Comparison of ENCODE assay signal across 11 cellular contexts in the genomic region with DNA sequence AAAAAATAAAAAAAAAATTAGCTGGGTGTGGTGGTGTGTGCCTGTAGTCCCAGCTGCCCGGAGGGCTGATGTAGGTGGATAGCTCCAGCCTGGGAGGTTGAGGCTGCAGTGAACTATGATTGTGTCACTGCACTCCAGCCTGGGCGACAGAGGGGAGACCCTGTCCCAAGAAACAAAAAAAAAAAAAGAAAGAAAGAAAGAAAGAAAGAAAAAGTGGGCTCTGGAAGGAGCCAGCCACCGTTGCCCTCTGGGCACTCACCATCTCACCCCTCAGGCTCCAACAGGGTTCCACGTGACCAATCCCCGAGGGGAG.
A peak's percentile ranks its signal among the peaks of the same experiment; 100 is the strongest.
DNase-seq lines count a peak whose midpoint lies in the region; ATAC-seq and TF ChIP-seq lines count a peak whose summit lies in the region.
"Had no signal": no experiment of that assay in that cellular context is flagged by ENCODE, and none has a peak within 500 bp of the region (broad histone marks: within the 10 kb centered on the region; RNA-seq: fewer than 3 reads in every experiment).

No MANE protein-coding gene starts in this region.

- H3K4me3 ChIP-seq in SK-N-SH (ENCODE audit: low read depth in 2 of 2, low read length in 1 of 2) (no peak overlapping the region), mesendoderm (ENCODE audit: low read length) (no peak overlapping the region), testis (no peak overlapping the region)

- no peak overlapping the region for H2BK15ac ChIP-seq in mesendoderm (replicated peaks; ENCODE audit: low read depth)

- peaks cover 95% of the 10 kb centered on the region for H3K4me1 Mint-ChIP-seq in brain
- H3K4me1 Mint-ChIP-seq in activated CD4-positive, alpha-beta T cell treated with anti-CD3 and anti-CD28 coated beads, Interleukin-2, amount 10 ng/mL, durations not matched to agents 7 days and 5 days = peaks cover 37% of the 10 kb centered on the region

- H2AFZ ChIP-seq in SK-N-SH (ENCODE audit: low read depth) = no peak overlapping the region

- H3K4me1 ChIP-seq in SK-N-SH (ENCODE audit: control insufficient read depth in 1 of 2, insufficient read depth in 2 of 2, low read depth in 1 of 2, low read length in 1 of 2) = peaks cover 36 to 78% of the 10 kb centered on the region in 2 experiments
- H3K4me1 ChIP-seq in mesendoderm (ENCODE audit: control insufficient read depth, low read depth, low read length) = peaks cover 5% of the 10 kb centered on the region
- H3K4me1 ChIP-seq in testis = peaks cover 37% of the 10 kb centered on the region

- H2BK5ac ChIP-seq in mesendoderm (ENCODE audit: low read length) = peak overlapping the region; percentile 3

- H3K23ac ChIP-seq in mesendoderm (ENCODE audit: low read length) = peak overlapping the region; percentile 11

- no peaks in the 10 kb centered on the region for H4K20me1 ChIP-seq in SK-N-SH (ENCODE audit: insufficient read depth)

- H3K9me3 ChIP-seq in SK-N-SH = no peaks in the 10 kb centered on the region
- no peaks in the 10 kb centered on the region for H3K9me3 ChIP-seq in testis

- no peak overlapping the region for H4K5ac ChIP-seq in mesendoderm (ENCODE audit: low read length)

- H2BK120ac ChIP-seq in mesendoderm (ENCODE audit: low read depth, low read length) = no peak overlapping the region

- no peak overlapping the region for H3K4me2 ChIP-seq in SK-N-SH
- H3K4me2 ChIP-seq in mesendoderm (ENCODE audit: low read length) = no peak overlapping the region

- H3K9ac ChIP-seq in SK-N-SH (peak overlapping the region; percentile 18; the same call in 1 of the 2 replicates), mesendoderm (ENCODE audit: low read length) (no peak overlapping the region)

- H3K4ac ChIP-seq in mesendoderm (ENCODE audit: low read depth, low read length) = peak overlapping the region; percentile 48

- TF ChIP-seq CTCF in SK-N-SH (IDR thresholded peaks at IDR 0.05) = no peak
- no peak for TF ChIP-seq CTCF in brain (conservative IDR thresholded peaks at IDR 0.05)
- no peak for TF ChIP-seq CTCF in testis (IDR thresholded peaks at IDR 0.05)

- 88% methylated on average over 5 of the region's 5 CpGs for WGBS in SK-N-SH (ENCODE audit: low lambda C conversion rate)
- no CpG with 5 or more reads among the region's 5 CpGs for WGBS in mesendoderm (ENCODE audit: extremely low coverage, insufficient coverage, low lambda C conversion rate)
- WGBS in testis, 2 donors = 82 to 92% methylated on average over 5 of the region's 5 CpGs

- no peak for DNase-seq in SK-N-SH
- no peak for DNase-seq in mesendoderm
- DNase-seq in testis = no peak
- DNase-seq in activated CD4-positive, alpha-beta T cell treated with anti-CD3 and anti-CD28 coated beads, Interleukin-2, amount 10 ng/mL, durations not matched to agents 7 days and 5 days = no peak
- DNase-seq in germinal center (ENCODE audit: low spot score) = no peak
- DNase-seq in DMS 273 (lab: John Stamatoyannopoulos, UW; ENCODE audit: unreplicated experiment) = no peak
- DNase-seq: effector memory CD8-positive, alpha-beta T cell; NCI-H1048 had no signal

- no peak overlapping the region for H4K8ac ChIP-seq in mesendoderm (ENCODE audit: low read depth, low read length)

- H3K18ac ChIP-seq in mesendoderm (ENCODE audit: low read length) = no peak overlapping the region

- H3K27ac Mint-ChIP-seq in brain = peak overlapping the region in 4 of 5 experiments; percentile 90 to 97 (median 96)
- H3K27ac Mint-ChIP-seq in activated CD4-positive, alpha-beta T cell treated with anti-CD3 and anti-CD28 coated beads, Interleukin-2, amount 10 ng/mL, durations not matched to agents 7 days and 5 days = no peak overlapping the region
- H3K27ac Mint-ChIP-seq: activated CD8-positive, alpha-beta memory T cell treated with anti-CD3 and anti-CD28 coated beads, Interleukin-2, amount 10 ng/mL, durations not matched to agents 7 days and 5 days; effector memory CD8-positive, alpha-beta T cell had no signal

- TF ChIP-seq POLR2A in testis (IDR thresholded peaks at IDR 0.05) = no peak

- H3K79me1 ChIP-seq in mesendoderm (ENCODE audit: low read length) = no peaks in the 10 kb centered on the region

- H3K27me3 ChIP-seq in SK-N-SH (ENCODE audit: insufficient read depth) (no peaks in the 10 kb centered on the region), mesendoderm (ENCODE audit: insufficient read depth, low read length, poor library complexity) (no peaks in the 10 kb centered on the region), testis (no peaks in the 10 kb centered on the region)

- H3K36me3 ChIP-seq in SK-N-SH (replicated peaks in 1 of 2; ENCODE audit: control insufficient read depth in 1 of 2, insufficient read depth in 2 of 2, low read length in 1 of 2) (peaks cover 0 to 4% of the 10 kb centered on the region in 2 experiments), mesendoderm (ENCODE audit: control insufficient read depth, insufficient read depth, low read length) (no peaks in the 10 kb centered on the region), testis (ENCODE audit: low read depth, missing control alignments) (no peaks in the 10 kb centered on the region)

- H3K56ac ChIP-seq in mesendoderm (ENCODE audit: low read length) = peak overlapping the region; percentile 71

- peak overlapping the region; percentile 40 to 96; a peak in 3 of 4 replicates for H3K27ac ChIP-seq in SK-N-SH (ENCODE audit: low read depth in 2 of 2, low read length in 1 of 2)
- H3K27ac ChIP-seq in mesendoderm (ENCODE audit: low read depth, low read length) = no peak overlapping the region
- H3K27ac ChIP-seq in testis = peak overlapping the region; percentile 7 to 74

- no peak overlapping the region for H2AK5ac ChIP-seq in mesendoderm (ENCODE audit: low read length)

- H3K79me2 ChIP-seq in SK-N-SH (ENCODE audit: insufficient read depth) (no peaks in the 10 kb centered on the region), mesendoderm (ENCODE audit: control insufficient read depth, insufficient read depth, low read length) (no peaks in the 10 kb centered on the region)

- CTCF ChIA-PET in SK-N-SH (lab: Yijun Ruan, JAX) = interaction anchor here (0.7 to 16.9 kb wide), 13 partner anchors 22 to 403 kb away, joined by 3 to 820 read pairs (median 4); a partner anchor contains a TSS
- CTCF ChIA-PET in activated CD4-positive, alpha-beta T cell treated with anti-CD3 and anti-CD28 coated beads, Interleukin-2, amount 10 ng/mL, durations not matched to agents 7 days and 5 days (lab: Charles Lee) = interaction anchor here (0.8 to 1.8 kb wide), 8 partner anchors 13 to 169 kb away, joined by 3 to 5 read pairs (median 3); a partner anchor contains a TSS

- H3K9me2 ChIP-seq in SK-N-SH = no peaks in the 10 kb centered on the region

- no peak for TF ChIP-seq RAD21 in SK-N-SH (IDR thresholded peaks at IDR 0.05; ENCODE audit: low read length)

- no peaks in the 10 kb centered on the region for H3K9me3 Mint-ChIP-seq in brain
- H3K9me3 Mint-ChIP-seq in activated CD4-positive, alpha-beta T cell treated with anti-CD3 and anti-CD28 coated beads, Interleukin-2, amount 10 ng/mL, durations not matched to agents 7 days and 5 days = no peaks in the 10 kb centered on the region
- H3K9me3 Mint-ChIP-seq: effector memory CD8-positive, alpha-beta T cell had no signal

- intact Hi-C loops in testis (cut with DNase I; ENCODE audit: low total_unique reads) = loop anchor here (5.0 kb wide), 1 partner anchor 86 kb away; a partner anchor contains a TSS

- POLR2A ChIA-PET in SK-N-SH (lab: Yijun Ruan, JAX) = interaction anchor here (0.9 to 15.4 kb wide), 13 partner anchors 8 to 228 kb away, joined by 3 to 609 read pairs (median 6); a partner anchor contains a TSS
- POLR2A ChIA-PET in activated CD4-positive, alpha-beta T cell treated with anti-CD3 and anti-CD28 coated beads, Interleukin-2, amount 10 ng/mL, durations not matched to agents 7 days and 5 days (lab: Charles Lee) = no interaction called here

- TF ChIP-seq EP300 in SK-N-SH (IDR thresholded peaks at IDR 0.05; ENCODE audit: borderline replicate concordance in 1 of 2, low read depth in 1 of 2, low read length in 1 of 2) = no peak

- peaks cover 12% of the 10 kb centered on the region for H3F3A ChIP-seq in SK-N-SH (replicated peaks; ENCODE audit: insufficient read depth)

- no peak for ATAC-seq in SK-N-SH treated with all-trans-retinoic acid at 6 μM for 48 hours
- ATAC-seq: activated CD8-positive, alpha-beta memory T cell treated with anti-CD3 and anti-CD28 coated beads, Interleukin-2, amount 10 ng/mL, durations not matched to agents 7 days and 5 days; effector memory CD8-positive, alpha-beta T cell had no signal

- peak overlapping the region in 2 of 5 experiments; percentile 53 to 74 for H3K4me3 Mint-ChIP-seq in brain
- no peak overlapping the region for H3K4me3 Mint-ChIP-seq in activated CD4-positive, alpha-beta T cell treated with anti-CD3 and anti-CD28 coated beads, Interleukin-2, amount 10 ng/mL, durations not matched to agents 7 days and 5 days
- H3K4me3 Mint-ChIP-seq: activated CD8-positive, alpha-beta memory T cell treated with anti-CD3 and anti-CD28 coated beads, Interleukin-2, amount 10 ng/mL, durations not matched to agents 7 days and 5 days; effector memory CD8-positive, alpha-beta T cell had no signal

- no peaks in the 10 kb centered on the region for H3K27me3 Mint-ChIP-seq in brain
- no peaks in the 10 kb centered on the region for H3K27me3 Mint-ChIP-seq in activated CD4-positive, alpha-beta T cell treated with anti-CD3 and anti-CD28 coated beads, Interleukin-2, amount 10 ng/mL, durations not matched to agents 7 days and 5 days

- no peaks in the 10 kb centered on the region for H3K36me3 Mint-ChIP-seq in brain
- H3K36me3 Mint-ChIP-seq in activated CD4-positive, alpha-beta T cell treated with anti-CD3 and anti-CD28 coated beads, Interleukin-2, amount 10 ng/mL, durations not matched to agents 7 days and 5 days (ENCODE audit: low read depth) = no peaks in the 10 kb centered on the region
- H3K36me3 Mint-ChIP-seq: activated CD8-positive, alpha-beta memory T cell treated with anti-CD3 and anti-CD28 coated beads, Interleukin-2, amount 10 ng/mL, durations not matched to agents 7 days and 5 days had no signal

TF ChIP-seq in SK-N-SH, 30 proteins besides CTCF, POLR2A, EP300 and RAD21 (continues in another document):
- no peak for TF ChIP-seq YY1 (IDR thresholded peaks at IDR 0.05; ENCODE audit: low read depth)

TF ChIP-seq in SK-N-SH treated with all-trans-retinoic acid at 6 μM for 48 hours, 23 proteins besides CTCF, POLR2A, EP300 and RAD21 (continues in another document):
- TF ChIP-seq ESRRG (CRISPR knock-in tag; IDR thresholded peaks at IDR 0.05) = no peak
- no peak for TF ChIP-seq TOX (CRISPR knock-in tag; IDR thresholded peaks at IDR 0.05; ENCODE audit: borderline replicate concordance)
- TF ChIP-seq, protein P1, sequence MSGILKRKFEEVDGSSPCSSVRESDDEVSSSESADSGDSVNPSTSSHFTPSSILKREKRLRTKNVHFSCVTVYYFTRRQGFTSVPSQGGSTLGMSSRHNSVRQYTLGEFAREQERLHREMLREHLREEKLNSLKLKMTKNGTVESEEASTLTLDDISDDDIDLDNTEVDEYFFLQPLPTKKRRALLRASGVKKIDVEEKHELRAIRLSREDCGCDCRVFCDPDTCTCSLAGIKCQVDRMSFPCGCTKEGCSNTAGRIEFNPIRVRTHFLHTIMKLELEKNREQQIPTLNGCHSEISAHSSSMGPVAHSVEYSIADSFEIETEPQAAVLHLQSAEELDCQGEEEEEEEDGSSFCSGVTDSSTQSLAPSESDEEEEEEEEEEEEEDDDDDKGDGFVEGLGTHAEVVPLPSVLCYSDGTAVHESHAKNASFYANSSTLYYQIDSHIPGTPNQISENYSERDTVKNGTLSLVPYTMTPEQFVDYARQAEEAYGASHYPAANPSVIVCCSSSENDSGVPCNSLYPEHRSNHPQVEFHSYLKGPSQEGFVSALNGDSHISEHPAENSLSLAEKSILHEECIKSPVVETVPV (CRISPR knock-in tag; IDR thresholded peaks at IDR 0.05) = no peak
